ENCODE assay signal across 20 cellular contexts in the genomic region with DNA sequence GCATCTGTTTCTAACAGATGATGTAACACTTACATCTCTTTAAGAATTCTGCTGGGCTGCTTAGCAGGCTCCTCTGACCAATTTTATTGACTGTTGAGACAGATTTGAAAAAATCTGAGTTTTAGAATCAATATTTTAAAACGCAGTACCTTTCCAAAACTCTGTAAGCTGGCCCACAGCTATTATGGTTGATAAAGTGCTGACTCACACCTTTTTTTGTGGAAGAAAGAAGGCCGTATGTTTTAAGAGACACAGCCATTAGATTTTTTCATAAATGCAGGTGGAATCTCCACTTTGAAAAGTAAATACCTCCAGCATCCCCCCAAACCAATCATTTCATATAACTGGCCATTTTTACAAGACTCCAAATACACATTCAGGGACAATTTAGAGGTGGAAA.
DNase-seq lines count a peak whose midpoint lies in the region; ATAC-seq, FAIRE-seq and TF ChIP-seq lines count a peak whose summit lies in the region.
"Had no signal": no experiment of that assay in that cellular context is flagged by ENCODE, and none has a peak within 500 bp of the region (broad histone marks: within the 10 kb centered on the region; RNA-seq: fewer than 3 reads in every experiment).

No MANE protein-coding gene starts in this region.

- no peaks in the 10 kb centered on the region for H3K4me1 ChIP-seq in GM23338 (ENCODE audit: insufficient read depth)
- H3K4me1 ChIP-seq in K562 (replicated peaks in 1 of 2; ENCODE audit: control insufficient read depth in 2 of 2, insufficient read depth in 2 of 2, low read length in 2 of 2) = no peaks in the 10 kb centered on the region
- H3K4me1 ChIP-seq in neural progenitor cell = no peaks in the 10 kb centered on the region
- H3K4me1 ChIP-seq: BLaER1, Caco-2 had no signal

- no peaks in the 10 kb centered on the region for H3K9me2 ChIP-seq in GM23338 (ENCODE audit: insufficient read depth)

- H3K27ac ChIP-seq in GM23338 (ENCODE audit: low read depth) (no peak overlapping the region), K562 (ENCODE audit: extremely low read depth, low read depth, low read length) (no peak overlapping the region), neural progenitor cell (no peak overlapping the region)
- H3K27ac ChIP-seq: BLaER1, C4-2B had no signal

- POLR2A ChIA-PET in K562 (lab: Yijun Ruan, JAX) = no interaction called here

- no peaks in the 10 kb centered on the region for H3K9me1 ChIP-seq in K562 (ENCODE audit: control insufficient read depth, insufficient read depth, low read length)

- H3K79me2 ChIP-seq in GM23338 (replicated peaks; ENCODE audit: insufficient read depth) (no peaks in the 10 kb centered on the region), K562 (ENCODE audit: control insufficient read depth, insufficient read depth, low read length) (no peaks in the 10 kb centered on the region), neural progenitor cell (ENCODE audit: low read depth) (no peaks in the 10 kb centered on the region)

- H3K36me3 Mint-ChIP-seq in GM23338 (ENCODE audit: low read depth) (no peaks in the 10 kb centered on the region), neural progenitor cell (no peaks in the 10 kb centered on the region)
- H3K36me3 Mint-ChIP-seq: CD4-positive, CD25-positive, alpha-beta regulatory T cell; CD8-positive, alpha-beta T cell had no signal

- TF ChIP-seq CTCF in GM23338 (conservative IDR thresholded peaks at IDR 0.05; ENCODE audit: low read depth in 2 of 2) (no peak), K562 (IDR thresholded peaks at IDR 0.05 in 2 of 3, conservative IDR thresholded peaks at IDR 0.05 in 1 of 3; ENCODE audit: insufficient read depth in 2 of 3, low read depth in 1 of 3, low read length in 3 of 3) (no peak), neural progenitor cell (IDR thresholded peaks at IDR 0.05) (no peak)

- CTCF ChIA-PET in K562 (lab: Yijun Ruan, JAX; ENCODE audit: low intra/inter-chr PET ratio) = no interaction called here

- H3K27me3 ChIP-seq in GM23338 (ENCODE audit: insufficient read depth) = 0 out of 2 replicates have a peak, but pooled peaks cover 3% of the 10 kb centered on the region
- peaks cover 0 to 11% of the 10 kb centered on the region in 2 experiments; a peak in 1 of 5 replicates for H3K27me3 ChIP-seq in K562 (ENCODE audit: control insufficient read depth in 2 of 2, insufficient read depth in 2 of 2, low read length in 2 of 2)
- no peaks in the 10 kb centered on the region for H3K27me3 ChIP-seq in neural progenitor cell
- H3K27me3 ChIP-seq: BLaER1 had no signal

- TF ChIP-seq EP300 in K562 (IDR thresholded peaks at IDR 0.05; ENCODE audit: low read length) = no peak

- H3K9ac ChIP-seq in K562 (ENCODE audit: insufficient read depth in 1 of 2, low read depth in 2 of 2, low read length in 2 of 2) = no peak overlapping the region
- no peak overlapping the region for H3K9ac ChIP-seq in neural progenitor cell
- H3K9ac ChIP-seq: BLaER1 had no signal

- H3K36me3 ChIP-seq in GM23338 (ENCODE audit: insufficient read depth) (no peaks in the 10 kb centered on the region), K562 (ENCODE audit: control insufficient read depth, insufficient read depth, low read length) (no peaks in the 10 kb centered on the region), neural progenitor cell (no peaks in the 10 kb centered on the region)
- H3K36me3 ChIP-seq: BLaER1 had no signal

- H3K4me1 Mint-ChIP-seq in GM23338 (peaks cover 6% of the 10 kb centered on the region), neural progenitor cell (no peaks in the 10 kb centered on the region)
- H3K4me1 Mint-ChIP-seq: B cell; CD4-positive, CD25-positive, alpha-beta regulatory T cell had no signal

- H3K4me3 Mint-ChIP-seq in GM23338 (no peak overlapping the region), neural progenitor cell (no peak overlapping the region)
- H3K4me3 Mint-ChIP-seq: B cell; CD4-positive, CD25-positive, alpha-beta regulatory T cell; CD8-positive, alpha-beta T cell had no signal

- in situ Hi-C loops in K562 (cut with MboI) = no loop called here

- H3F3A ChIP-seq in GM23338 (replicated peaks; ENCODE audit: low read depth) (no peaks in the 10 kb centered on the region), neural progenitor cell (ENCODE audit: low read depth) (no peaks in the 10 kb centered on the region)

- FAIRE-seq in K562 (lab: Jason Lieb, UNC) = no peak
- FAIRE-seq: G401.6, GM12892, GM19239 had no signal

- TF ChIP-seq POLR2A in K562 (conservative IDR thresholded peaks at IDR 0.05) = no peak

- H3K4me3 ChIP-seq in GM23338 = no peak overlapping the region
- H3K4me3 ChIP-seq in K562 = no peak overlapping the region
- H3K4me3 ChIP-seq in neural progenitor cell = no peak overlapping the region
- H3K4me3 ChIP-seq: BLaER1 had no signal

- DNase-seq in GM23338 (ENCODE audit: low spot score) (no peak), K562 (ENCODE audit: extremely low read depth in 1 of 4, low spot score in 3 of 4) (no peak), neural progenitor cell (ENCODE audit: low spot score) (no peak)
- DNase-seq: Caco-2; CD4-positive, CD25-positive, alpha-beta regulatory T cell; CD8-positive, alpha-beta T cell; DMS153; DND-41; GOT3; H7; HCEC 1CT had no signal

- 0% methylated on average over 2 of the region's 2 CpGs for WGBS in K562 (ENCODE audit: insufficient coverage, low coverage, missing lambda C conversion rate)

- no TSS peak for BruUV-seq in K562 (replicated peaks; lab: Mats Ljungman, UMichigan)

- no peaks in the 10 kb centered on the region for H4K20me1 ChIP-seq in GM23338 (replicated peaks; ENCODE audit: insufficient read depth)
- H4K20me1 ChIP-seq in K562 (replicated peaks; ENCODE audit: control insufficient read depth, insufficient read depth, low read length) = no peaks in the 10 kb centered on the region
- H4K20me1 ChIP-seq in neural progenitor cell (ENCODE audit: low read depth) = no peaks in the 10 kb centered on the region
- H4K20me1 ChIP-seq: BLaER1 had no signal

- ATAC-seq in GM23338 (no peak), K562 (no peak), GM18873 (IDR thresholded peaks at IDR 0.05; ENCODE audit: low FRiP score, unreplicated experiment) (no peak), HG03520 (IDR thresholded peaks at IDR 0.05; ENCODE audit: unreplicated experiment) (no peak), HG03442 (IDR thresholded peaks at IDR 0.05; ENCODE audit: unreplicated experiment) (no peak)
- ATAC-seq: CD8-positive, alpha-beta T cell had no signal

- H3K27ac Mint-ChIP-seq in GM23338 (peak overlapping the region; percentile 72; the same call in 1 of the 2 replicates), neural progenitor cell (no peak overlapping the region)
- H3K27ac Mint-ChIP-seq: B cell; CD4-positive, CD25-positive, alpha-beta regulatory T cell; CD8-positive, alpha-beta T cell had no signal

- H3K4me2 ChIP-seq in GM23338 = no peak overlapping the region
- H3K4me2 ChIP-seq in K562 (ENCODE audit: insufficient read depth, low read length) = no peak overlapping the region
- no peak overlapping the region for H3K4me2 ChIP-seq in neural progenitor cell
- H3K4me2 ChIP-seq: BLaER1 had no signal

- TF ChIP-seq RAD21 in K562 (CRISPR knock-in tag; conservative IDR thresholded peaks at IDR 0.05 in 1 of 2, IDR thresholded peaks at IDR 0.05 in 1 of 2) = no peak

- H3K9me3 Mint-ChIP-seq in GM23338 = peaks cover 3% of the 10 kb centered on the region; the same call in 2 of the 3 replicates
- H3K9me3 Mint-ChIP-seq in neural progenitor cell = no peaks in the 10 kb centered on the region
- H3K9me3 Mint-ChIP-seq: CD8-positive, alpha-beta T cell had no signal

- intact Hi-C loops in K562 (cut with micrococcal nuclease) = no loop called here

- H3K9me3 ChIP-seq in K562 (replicated peaks; ENCODE audit: control insufficient read depth, insufficient read depth, low read depth, low read length) = no peaks in the 10 kb centered on the region
- H3K9me3 ChIP-seq in neural progenitor cell (ENCODE audit: low read depth) = no peaks in the 10 kb centered on the region
- H3K9me3 ChIP-seq: BLaER1, Caco-2 had no signal

- H3K27me3 Mint-ChIP-seq in GM23338 (ENCODE audit: insufficient read depth, low read depth, poor library complexity) = no peaks in the 10 kb centered on the region
- peaks cover 5% of the 10 kb centered on the region for H3K27me3 Mint-ChIP-seq in neural progenitor cell (ENCODE audit: insufficient read depth, low read depth)

- H2AFZ ChIP-seq in GM23338 (peak overlapping the region; percentile 98), K562 (ENCODE audit: low read depth, low read length) (no peak overlapping the region), neural progenitor cell (replicated peaks) (peak overlapping the region; percentile 61)

TF ChIP-seq in K562, 482 proteins besides CTCF, POLR2A, EP300 and RAD21 (continues in another document):
- TF ChIP-seq, protein P1, sequence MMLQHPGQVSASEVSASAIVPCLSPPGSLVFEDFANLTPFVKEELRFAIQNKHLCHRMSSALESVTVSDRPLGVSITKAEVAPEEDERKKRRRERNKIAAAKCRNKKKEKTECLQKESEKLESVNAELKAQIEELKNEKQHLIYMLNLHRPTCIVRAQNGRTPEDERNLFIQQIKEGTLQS (IDR thresholded peaks at IDR 0.05) = 0 out of 2 replicates have a peak, but pooled peaks have one; percentile 10
- TF ChIP-seq, protein P1 (CRISPR knock-in tag; conservative IDR thresholded peaks at IDR 0.05) = no peak
- TF ChIP-seq PCBP1 (IDR thresholded peaks at IDR 0.05; ENCODE audit: low read depth, low read length, poor library complexity, severe bottlenecking) = no peak
- peak; percentile 95 for TF ChIP-seq ZNF316 (IDR thresholded peaks at IDR 0.05)
- TF ChIP-seq, protein P2, sequence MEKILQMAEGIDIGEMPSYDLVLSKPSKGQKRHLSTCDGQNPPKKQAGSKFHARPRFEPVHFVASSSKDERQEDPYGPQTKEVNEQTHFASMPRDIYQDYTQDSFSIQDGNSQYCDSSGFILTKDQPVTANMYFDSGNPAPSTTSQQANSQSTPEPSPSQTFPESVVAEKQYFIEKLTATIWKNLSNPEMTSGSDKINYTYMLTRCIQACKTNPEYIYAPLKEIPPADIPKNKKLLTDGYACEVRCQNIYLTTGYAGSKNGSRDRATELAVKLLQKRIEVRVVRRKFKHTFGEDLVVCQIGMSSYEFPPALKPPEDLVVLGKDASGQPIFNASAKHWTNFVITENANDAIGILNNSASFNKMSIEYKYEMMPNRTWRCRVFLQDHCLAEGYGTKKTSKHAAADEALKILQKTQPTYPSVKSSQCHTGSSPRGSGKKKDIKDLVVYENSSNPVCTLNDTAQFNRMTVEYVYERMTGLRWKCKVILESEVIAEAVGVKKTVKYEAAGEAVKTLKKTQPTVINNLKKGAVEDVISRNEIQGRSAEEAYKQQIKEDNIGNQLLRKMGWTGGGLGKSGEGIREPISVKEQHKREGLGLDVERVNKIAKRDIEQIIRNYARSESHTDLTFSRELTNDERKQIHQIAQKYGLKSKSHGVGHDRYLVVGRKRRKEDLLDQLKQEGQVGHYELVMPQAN (IDR thresholded peaks at IDR 0.05; ENCODE audit: borderline replicate concordance) = no peak
